ENCODE assay signal across 10 cellular contexts in the genomic region with DNA sequence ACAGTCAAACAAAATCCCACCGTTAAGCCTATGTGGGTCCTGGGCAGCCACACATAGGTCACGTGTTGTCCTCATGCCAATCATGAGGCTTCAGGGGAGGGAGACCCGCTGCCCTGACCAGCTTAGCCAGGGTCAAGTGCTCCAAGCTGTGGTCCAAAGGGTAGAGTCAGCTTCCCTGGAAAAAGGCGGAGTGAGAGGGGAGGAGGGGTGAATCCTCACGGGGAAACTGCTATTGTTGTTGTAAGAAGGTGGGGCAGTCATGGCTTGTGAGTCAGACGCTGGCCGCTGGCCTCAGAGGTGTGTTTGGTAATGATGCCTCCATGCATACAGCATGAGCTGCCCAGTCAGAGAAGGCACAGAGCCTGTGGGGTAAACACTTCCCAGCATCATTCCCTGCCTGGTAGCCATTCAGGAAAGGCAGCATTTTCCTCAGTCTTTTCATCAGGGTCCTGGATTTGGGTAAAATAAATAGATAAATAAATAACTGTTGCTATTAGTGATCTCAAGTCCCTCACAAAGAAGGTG. TPM values are rescaled to one million over a fixed set of nuclear protein-coding genes. Genes with fewer than 3 reads are reported as not detected.
DNase-seq lines count a peak whose midpoint lies in the region; ATAC-seq, FAIRE-seq and TF ChIP-seq lines count a peak whose summit lies in the region.
"Had no signal": no experiment of that assay in that cellular context is flagged by ENCODE, and none has a peak within 500 bp of the region (broad histone marks: within the 10 kb centered on the region; RNA-seq: fewer than 3 reads in every experiment).

No MANE protein-coding gene starts in this region.

- no peak for FAIRE-seq in small intestine (lab: Jason Lieb, UNC)

- no peaks in the 10 kb centered on the region for H3K9me3 Mint-ChIP-seq in natural killer cell treated with Interleukin-12 subunit alpha and Interleukin-12 subunit beta and Interleukin-15 and Interleukin-18, amount 100 ng/mL, for 72 hours

- H3K9me3 ChIP-seq in HCT116 (ENCODE audit: control insufficient read depth in 1 of 2, insufficient read depth in 1 of 2, low read depth in 1 of 2, low read length in 2 of 2) (peaks cover 0 to 8% of the 10 kb centered on the region in 2 experiments; a peak in 1 of 4 replicates), right atrium auricular region (no peaks in the 10 kb centered on the region), small intestine (ENCODE audit: control insufficient read depth, low read depth) (no peaks in the 10 kb centered on the region)

- in situ Hi-C loops in astrocyte of the cerebellum (cut with HindIII; ENCODE audit: low sequenced_read_pairs), result no loop called here

- DNase-seq in HCT116 (ENCODE audit: low read depth, low spot score) (peak; percentile 74), astrocyte of the cerebellum (ENCODE audit: low read depth) (peak; percentile 62), right atrium auricular region (ENCODE audit: low spot score) (peak; percentile 83), small intestine (peak; percentile 66), dedifferentiated amniotic fluid mesenchymal stem cell (ENCODE audit: extremely low spot score) (no peak), SKM-1 treated with dmso at 0.1 percent for 144 hours (lab: John Stamatoyannopoulos, UW; ENCODE audit: unreplicated experiment) (no peak)
- no peak for DNase-seq in natural killer cell treated with Interleukin-12 subunit alpha and Interleukin-12 subunit beta and Interleukin-15 and Interleukin-18, amount 100 ng/mL, for 72 hours (ENCODE audit: low spot score)
- DNase-seq: occipital lobe; stimulated activated naive CD8-positive, alpha-beta T cell treated with anti-CD3 and anti-CD28 coated beads, Interleukin-15, Interleukin-2, amounts not matched to agents 100 U/mL and 50 U/mL, for 24 hours had no signal

- H3K79me2 ChIP-seq in HCT116 (ENCODE audit: insufficient read depth, low read length), result no peaks in the 10 kb centered on the region

- WGBS in small intestine, 3 donors, result 32 to 48% (median 41%) methylated on average over 7 of the region's 7 CpGs

- CTCF ChIA-PET in HCT116 (lab: Charles Lee), result no interaction called here

- POLR2A ChIA-PET in HCT116 (lab: Charles Lee), result interaction anchor here (1.0 kb wide), 1 partner anchor 8 kb away, joined by 5 read pairs; a partner anchor contains a TSS

- peak; percentile 93 for ATAC-seq in HCT116
- no peak for ATAC-seq in natural killer cell treated with Interleukin-12 subunit alpha and Interleukin-12 subunit beta and Interleukin-15 and Interleukin-18, amount 100 ng/mL, for 72 hours
- ATAC-seq in HG02642 (IDR thresholded peaks at IDR 0.05; ENCODE audit: poor library complexity, unreplicated experiment), result no peak
- ATAC-seq: stimulated activated naive CD8-positive, alpha-beta T cell treated with anti-CD3 and anti-CD28 coated beads, Interleukin-15, Interleukin-2, amounts not matched to agents 100 U/mL and 50 U/mL, for 24 hours had no signal

- H3K36me3 Mint-ChIP-seq in natural killer cell treated with Interleukin-12 subunit alpha and Interleukin-12 subunit beta and Interleukin-15 and Interleukin-18, amount 100 ng/mL, for 72 hours, result no peaks in the 10 kb centered on the region

- H3K4me3 Mint-ChIP-seq in natural killer cell treated with Interleukin-12 subunit alpha and Interleukin-12 subunit beta and Interleukin-15 and Interleukin-18, amount 100 ng/mL, for 72 hours, result no peak overlapping the region

- H3K4me2 ChIP-seq in HCT116 (ENCODE audit: low read length), result peak overlapping the region; percentile 67

- no peak for TF ChIP-seq POLR2A in HCT116 (IDR thresholded peaks at IDR 0.05; ENCODE audit: borderline replicate concordance, extremely low read depth, insufficient read depth, insufficient read length)

- RAD21 ChIA-PET in HCT116 (lab: Charles Lee; ENCODE audit: low non-redundant PET in 1 of 2, low total read pairs in 2 of 2, uncharacterized antibody in 2 of 2, unreplicated experiment in 2 of 2), result no interaction called here

- H3K36me3 ChIP-seq in HCT116 (ENCODE audit: control insufficient read depth in 1 of 2, insufficient read depth in 2 of 2, low read length in 2 of 2), result no peaks in the 10 kb centered on the region
- peaks cover 19% of the 10 kb centered on the region for H3K36me3 ChIP-seq in right atrium auricular region
- peaks cover 0 to 10% of the 10 kb centered on the region in 2 donors for H3K36me3 ChIP-seq in small intestine (ENCODE audit: control insufficient read depth in 2 of 2, insufficient read depth in 2 of 2, low read length in 2 of 2)

- peak overlapping the region; percentile 42 for H3K9ac ChIP-seq in HCT116 (ENCODE audit: low read length)

- no peak for TF ChIP-seq RAD21 in HCT116 (IDR thresholded peaks at IDR 0.05; ENCODE audit: low read depth)

- H3K4me1 ChIP-seq in HCT116 (ENCODE audit: control insufficient read depth in 1 of 2, insufficient read depth in 2 of 2, low read length in 2 of 2) (peaks cover 20 to 40% of the 10 kb centered on the region in 2 experiments), right atrium auricular region (peaks cover 0 to 40% of the 10 kb centered on the region in 2 donors), small intestine (ENCODE audit: control insufficient read depth in 2 of 2, insufficient read depth in 1 of 2, low read depth in 1 of 2, low read length in 1 of 2) (no peaks in the 10 kb centered on the region)

- peaks cover 8 to 13% of the 10 kb centered on the region in 2 donors for H3K27me3 Mint-ChIP-seq in natural killer cell treated with Interleukin-12 subunit alpha and Interleukin-12 subunit beta and Interleukin-15 and Interleukin-18, amount 100 ng/mL, for 72 hours

- BruUV-seq in HCT116 (replicated peaks; lab: Mats Ljungman, UMichigan), result no TSS peak

- H3K27ac ChIP-seq in HCT116 (ENCODE audit: low read depth, low read length) (peak overlapping the region; percentile 34; the same call in 1 of the 2 replicates), right atrium auricular region (peak overlapping the region; percentile 54 to 72), small intestine (ENCODE audit: low read depth in 1 of 2, low read length in 1 of 2) (peak overlapping the region in 1 of 2 donors; percentile 54)

- H3K27ac Mint-ChIP-seq in natural killer cell treated with Interleukin-12 subunit alpha and Interleukin-12 subunit beta and Interleukin-15 and Interleukin-18, amount 100 ng/mL, for 72 hours, result no peak overlapping the region

- H3K4me1 Mint-ChIP-seq in natural killer cell treated with Interleukin-12 subunit alpha and Interleukin-12 subunit beta and Interleukin-15 and Interleukin-18, amount 100 ng/mL, for 72 hours (ENCODE audit: low read depth in 2 of 2), result no peaks in the 10 kb centered on the region

- no peaks in the 10 kb centered on the region for H3K9me2 ChIP-seq in HCT116 (ENCODE audit: insufficient read depth)

- no peaks in the 10 kb centered on the region for H3K27me3 ChIP-seq in HCT116 (ENCODE audit: insufficient read depth, low read length)
- no peaks in the 10 kb centered on the region for H3K27me3 ChIP-seq in right atrium auricular region
- no peaks in the 10 kb centered on the region for H3K27me3 ChIP-seq in small intestine (ENCODE audit: control insufficient read depth in 2 of 2, insufficient read depth in 2 of 2, low read length in 2 of 2)

- TF ChIP-seq CTCF in HCT116 (IDR thresholded peaks at IDR 0.05 in 2 of 3, conservative IDR thresholded peaks at IDR 0.05 in 1 of 3; ENCODE audit: borderline replicate concordance in 1 of 3, insufficient read depth in 1 of 3, low read depth in 2 of 3, low read length in 2 of 3) (no peak), astrocyte of the cerebellum (IDR thresholded peaks at IDR 0.05; ENCODE audit: low read depth, low read length, missing control alignments) (no peak), right atrium auricular region (IDR thresholded peaks at IDR 0.05) (no peak)

- H3K4me3 ChIP-seq in HCT116 (replicated peaks in 1 of 2; ENCODE audit: low read depth in 1 of 2, low read length in 2 of 2), result peak overlapping the region in 1 of 2 experiments; percentile 19; a peak in 1 of 4 replicates
- no peak overlapping the region for H3K4me3 ChIP-seq in astrocyte of the cerebellum (ENCODE audit: low read depth, low read length)
- no peak overlapping the region for H3K4me3 ChIP-seq in right atrium auricular region
- no peak overlapping the region for H3K4me3 ChIP-seq in small intestine (ENCODE audit: low read depth in 1 of 2, low read length in 2 of 2)

- intact Hi-C loops in HCT116 (cut with micrococcal nuclease), result no loop called here

- peak overlapping the region; percentile 92 for H2AFZ ChIP-seq in HCT116 (ENCODE audit: low read depth, low read length, poor library complexity, severe bottlenecking)

- no peaks in the 10 kb centered on the region for H4K20me1 ChIP-seq in HCT116 (ENCODE audit: insufficient read depth)

TF ChIP-seq in HCT116, 20 proteins besides CTCF, POLR2A, EP300 and RAD21 (continues in another document):
- TF ChIP-seq SP1 (IDR thresholded peaks at IDR 0.05; ENCODE audit: low read depth) (peak; percentile 50), JUND (IDR thresholded peaks at IDR 0.05) (peak; percentile 30; the same call in 1 of the 2 replicates), SRF (IDR thresholded peaks at IDR 0.05; ENCODE audit: low read depth) (no peak), YY1 (IDR thresholded peaks at IDR 0.05; ENCODE audit: extremely low read depth, insufficient replicate concordance, low read depth, low read length) (no peak), CBX3 (IDR thresholded peaks at IDR 0.05; ENCODE audit: low read depth) (peak; percentile 67; the same call in 1 of the 2 replicates)
- TF ChIP-seq, protein P1, sequence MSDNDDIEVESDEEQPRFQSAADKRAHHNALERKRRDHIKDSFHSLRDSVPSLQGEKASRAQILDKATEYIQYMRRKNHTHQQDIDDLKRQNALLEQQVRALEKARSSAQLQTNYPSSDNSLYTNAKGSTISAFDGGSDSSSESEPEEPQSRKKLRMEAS (IDR thresholded peaks at IDR 0.05), result peak; percentile 81

RNA-seq across cellular contexts. Expression of a gene that starts 8.7 kb away (rescaled TPM):
- total RNA-seq in HCT116 (2021; ENCODE audit: unreplicated experiment) (181 TPM), right atrium auricular region (100 to 1,000 TPM; 884 to 914 TPM)
- 265 and 338 TPM in 2 replicates for polyA plus RNA-seq in HCT116 (2012)
- 100 to 1,000 TPM; 443 to 496 (median 444) TPM for polyA plus RNA-seq in small intestine
- 10 to 100 TPM in 1 of 2 donors, 1 to 10 TPM in 1; 5.4 to 16.6 TPM for total RNA-seq in natural killer cell treated with Interleukin-12 subunit alpha and Interleukin-12 subunit beta and Interleukin-15 and Interleukin-18, amount 100 ng/mL, for 72 hours

RNA-seq across cellular contexts. Expression of a gene that starts 23.4 kb away (rescaled TPM):
- total RNA-seq in HCT116 (2021; ENCODE audit: unreplicated experiment), result not detected
- not detected in 2 replicates for polyA plus RNA-seq in HCT116 (2012)
- not detected for total RNA-seq in right atrium auricular region
- not detected for polyA plus RNA-seq in small intestine
- total RNA-seq in natural killer cell treated with Interleukin-12 subunit alpha and Interleukin-12 subunit beta and Interleukin-15 and Interleukin-18, amount 100 ng/mL, for 72 hours, result not detected
- total RNA-seq: occipital lobe had no signal

RNA-seq across cellular contexts. Expression of a gene that starts 59.8 kb away (rescaled TPM):
- total RNA-seq in HCT116 (2021; ENCODE audit: unreplicated experiment) (not detected), right atrium auricular region (not detected)
- polyA plus RNA-seq in HCT116 (2012), result not detected in 2 replicates
- polyA plus RNA-seq in small intestine, result not detected
- total RNA-seq in natural killer cell treated with Interleukin-12 subunit alpha and Interleukin-12 subunit beta and Interleukin-15 and Interleukin-18, amount 100 ng/mL, for 72 hours, result not detected
- total RNA-seq: occipital lobe had no signal

Comparison
In these comparisons a context has a peak if more than half of its experiments do, and no peak if none do; other contexts are left out.
1. DNase-seq: peak in HCT116 (single experiment), astrocyte of the cerebellum (single experiment), right atrium auricular region (single experiment) and small intestine (single experiment); none in natural killer cell treated with Interleukin-12 subunit alpha and Interleukin-12 subunit beta and Interleukin-15 and Interleukin-18, amount 100 ng/mL, for 72 hours (single experiment), dedifferentiated amniotic fluid mesenchymal stem cell (single experiment) and SKM-1 treated with dmso at 0.1 percent for 144 hours (single experiment).
2. RNA of a gene that starts 8.7 kb away (total RNA-seq): 884 to 914 TPM in right atrium auricular region and 181 TPM in HCT116 (single experiment); 5.4 to 16.6 TPM in natural killer cell treated with Interleukin-12 subunit alpha and Interleukin-12 subunit beta and Interleukin-15 and Interleukin-18, amount 100 ng/mL, for 72 hours; every median in the first group is over 10 times any median in the second.